In the genomic region with DNA sequence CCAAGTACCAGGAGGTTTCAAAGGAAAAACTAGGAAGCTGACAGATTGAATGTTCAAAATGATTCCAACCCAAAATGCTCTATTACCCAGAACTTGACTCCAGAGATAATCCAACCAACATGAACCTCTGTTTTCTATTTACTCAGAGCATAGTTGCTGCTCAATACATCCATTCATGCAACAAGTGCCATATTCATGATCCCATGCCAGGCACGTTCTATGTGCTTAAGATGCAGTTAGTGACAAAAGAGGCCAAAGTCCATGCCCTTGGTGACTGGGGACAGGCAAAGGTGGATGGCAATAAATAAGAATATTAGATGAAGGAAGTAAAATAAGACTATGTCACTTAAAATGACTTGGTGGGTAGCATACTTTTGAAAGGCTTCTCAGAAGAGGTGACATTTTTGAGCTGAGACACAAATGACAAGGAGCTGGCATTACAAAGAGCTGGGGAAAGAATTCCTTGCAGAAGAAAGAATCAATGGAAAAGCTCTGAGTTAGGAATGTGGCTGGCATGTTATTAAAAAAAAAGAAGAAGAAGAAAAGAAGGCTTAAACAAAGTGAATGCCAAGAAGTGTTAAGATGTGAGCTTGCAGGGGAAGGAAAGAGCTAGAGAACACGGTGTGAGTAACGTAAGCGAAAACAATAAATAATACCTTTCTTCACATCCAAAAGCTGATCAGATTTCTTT, we compare ENCODE assay signal across 1 cellular context.
A peak's percentile ranks its signal among the peaks of the same experiment; 100 is the strongest.
TF ChIP-seq lines count a peak whose summit lies in the region.

No MANE protein-coding gene starts in this region.

TF ChIP-seq in HepG2, 621 proteins besides CTCF, POLR2A, EP300 and RAD21 (continues in another document):
- no peak for TF ChIP-seq ZSCAN30 (CRISPR knock-in tag; IDR thresholded peaks at IDR 0.05)
- no peak for TF ChIP-seq GABPA (IDR thresholded peaks at IDR 0.05; ENCODE audit: low read depth, low read length)
- no peak for TF ChIP-seq GABPA (CRISPR knock-in tag; IDR thresholded peaks at IDR 0.05; ENCODE audit: low read depth)
- TF ChIP-seq MTA1 (CRISPR knock-in tag; IDR thresholded peaks at IDR 0.05; ENCODE audit: borderline replicate concordance): no peak
- TF ChIP-seq ZMAT3 (CRISPR knock-in tag; conservative IDR thresholded peaks at IDR 0.05): no peak
- TF ChIP-seq ZFP36L1 (CRISPR knock-in tag; IDR thresholded peaks at IDR 0.05): no peak
- TF ChIP-seq ZNF224 (CRISPR knock-in tag; IDR thresholded peaks at IDR 0.05): no peak
- TF ChIP-seq ZC3H4 (CRISPR knock-in tag; IDR thresholded peaks at IDR 0.05; ENCODE audit: borderline replicate concordance): no peak
- TF ChIP-seq RCOR2 (CRISPR knock-in tag; IDR thresholded peaks at IDR 0.05): 0 out of 2 replicates have a peak, but pooled peaks have one; percentile 35
- no peak for TF ChIP-seq ZFYVE20 (CRISPR knock-in tag; IDR thresholded peaks at IDR 0.05; ENCODE audit: borderline replicate concordance, low read depth)
- TF ChIP-seq POLR2G (IDR thresholded peaks at IDR 0.05; ENCODE audit: low read depth, low read length): no peak
- peak; percentile 14; the same call in 1 of the 2 replicates for TF ChIP-seq JUND (CRISPR knock-in tag; IDR thresholded peaks at IDR 0.05)
- no peak for TF ChIP-seq KLF9 (CRISPR knock-in tag; IDR thresholded peaks at IDR 0.05; ENCODE audit: low read depth)
- no peak for TF ChIP-seq PLRG1 (conservative IDR thresholded peaks at IDR 0.05)
- TF ChIP-seq ARNT (IDR thresholded peaks at IDR 0.05): no peak
- TF ChIP-seq, protein P1, sequence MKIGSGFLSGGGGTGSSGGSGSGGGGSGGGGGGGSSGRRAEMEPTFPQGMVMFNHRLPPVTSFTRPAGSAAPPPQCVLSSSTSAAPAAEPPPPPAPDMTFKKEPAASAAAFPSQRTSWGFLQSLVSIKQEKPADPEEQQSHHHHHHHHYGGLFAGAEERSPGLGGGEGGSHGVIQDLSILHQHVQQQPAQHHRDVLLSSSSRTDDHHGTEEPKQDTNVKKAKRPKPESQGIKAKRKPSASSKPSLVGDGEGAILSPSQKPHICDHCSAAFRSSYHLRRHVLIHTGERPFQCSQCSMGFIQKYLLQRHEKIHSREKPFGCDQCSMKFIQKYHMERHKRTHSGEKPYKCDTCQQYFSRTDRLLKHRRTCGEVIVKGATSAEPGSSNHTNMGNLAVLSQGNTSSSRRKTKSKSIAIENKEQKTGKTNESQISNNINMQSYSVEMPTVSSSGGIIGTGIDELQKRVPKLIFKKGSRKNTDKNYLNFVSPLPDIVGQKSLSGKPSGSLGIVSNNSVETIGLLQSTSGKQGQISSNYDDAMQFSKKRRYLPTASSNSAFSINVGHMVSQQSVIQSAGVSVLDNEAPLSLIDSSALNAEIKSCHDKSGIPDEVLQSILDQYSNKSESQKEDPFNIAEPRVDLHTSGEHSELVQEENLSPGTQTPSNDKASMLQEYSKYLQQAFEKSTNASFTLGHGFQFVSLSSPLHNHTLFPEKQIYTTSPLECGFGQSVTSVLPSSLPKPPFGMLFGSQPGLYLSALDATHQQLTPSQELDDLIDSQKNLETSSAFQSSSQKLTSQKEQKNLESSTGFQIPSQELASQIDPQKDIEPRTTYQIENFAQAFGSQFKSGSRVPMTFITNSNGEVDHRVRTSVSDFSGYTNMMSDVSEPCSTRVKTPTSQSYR (CRISPR knock-in tag; IDR thresholded peaks at IDR 0.05; ENCODE audit: borderline replicate concordance): no peak
- no peak for TF ChIP-seq KDM2A (CRISPR knock-in tag; IDR thresholded peaks at IDR 0.05; ENCODE audit: borderline replicate concordance, low read depth)
- TF ChIP-seq, protein P2, sequence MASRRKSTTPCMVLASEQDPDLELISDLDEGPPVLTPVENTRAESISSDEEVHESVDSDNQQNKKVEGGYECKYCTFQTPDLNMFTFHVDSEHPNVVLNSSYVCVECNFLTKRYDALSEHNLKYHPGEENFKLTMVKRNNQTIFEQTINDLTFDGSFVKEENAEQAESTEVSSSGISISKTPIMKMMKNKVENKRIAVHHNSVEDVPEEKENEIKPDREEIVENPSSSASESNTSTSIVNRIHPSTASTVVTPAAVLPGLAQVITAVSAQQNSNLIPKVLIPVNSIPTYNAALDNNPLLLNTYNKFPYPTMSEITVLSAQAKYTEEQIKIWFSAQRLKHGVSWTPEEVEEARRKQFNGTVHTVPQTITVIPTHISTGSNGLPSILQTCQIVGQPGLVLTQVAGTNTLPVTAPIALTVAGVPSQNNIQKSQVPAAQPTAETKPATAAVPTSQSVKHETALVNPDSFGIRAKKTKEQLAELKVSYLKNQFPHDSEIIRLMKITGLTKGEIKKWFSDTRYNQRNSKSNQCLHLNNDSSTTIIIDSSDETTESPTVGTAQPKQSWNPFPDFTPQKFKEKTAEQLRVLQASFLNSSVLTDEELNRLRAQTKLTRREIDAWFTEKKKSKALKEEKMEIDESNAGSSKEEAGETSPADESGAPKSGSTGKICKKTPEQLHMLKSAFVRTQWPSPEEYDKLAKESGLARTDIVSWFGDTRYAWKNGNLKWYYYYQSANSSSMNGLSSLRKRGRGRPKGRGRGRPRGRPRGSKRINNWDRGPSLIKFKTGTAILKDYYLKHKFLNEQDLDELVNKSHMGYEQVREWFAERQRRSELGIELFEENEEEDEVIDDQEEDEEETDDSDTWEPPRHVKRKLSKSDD (CRISPR knock-in tag; IDR thresholded peaks at IDR 0.05; ENCODE audit: low read depth): no peak
- TF ChIP-seq, protein P3, sequence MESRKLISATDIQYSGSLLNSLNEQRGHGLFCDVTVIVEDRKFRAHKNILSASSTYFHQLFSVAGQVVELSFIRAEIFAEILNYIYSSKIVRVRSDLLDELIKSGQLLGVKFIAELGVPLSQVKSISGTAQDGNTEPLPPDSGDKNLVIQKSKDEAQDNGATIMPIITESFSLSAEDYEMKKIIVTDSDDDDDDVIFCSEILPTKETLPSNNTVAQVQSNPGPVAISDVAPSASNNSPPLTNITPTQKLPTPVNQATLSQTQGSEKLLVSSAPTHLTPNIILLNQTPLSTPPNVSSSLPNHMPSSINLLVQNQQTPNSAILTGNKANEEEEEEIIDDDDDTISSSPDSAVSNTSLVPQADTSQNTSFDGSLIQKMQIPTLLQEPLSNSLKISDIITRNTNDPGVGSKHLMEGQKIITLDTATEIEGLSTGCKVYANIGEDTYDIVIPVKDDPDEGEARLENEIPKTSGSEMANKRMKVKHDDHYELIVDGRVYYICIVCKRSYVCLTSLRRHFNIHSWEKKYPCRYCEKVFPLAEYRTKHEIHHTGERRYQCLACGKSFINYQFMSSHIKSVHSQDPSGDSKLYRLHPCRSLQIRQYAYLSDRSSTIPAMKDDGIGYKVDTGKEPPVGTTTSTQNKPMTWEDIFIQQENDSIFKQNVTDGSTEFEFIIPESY (CRISPR knock-in tag; IDR thresholded peaks at IDR 0.05): no peak
- TF ChIP-seq TBP (CRISPR knock-in tag; IDR thresholded peaks at IDR 0.05): no peak
- TF ChIP-seq FOXA3 (CRISPR knock-in tag; IDR thresholded peaks at IDR 0.05): peak; percentile 58
- TF ChIP-seq ZNF17 (CRISPR knock-in tag; IDR thresholded peaks at IDR 0.05): no peak
- no peak for TF ChIP-seq STAG1 (CRISPR knock-in tag; IDR thresholded peaks at IDR 0.05)
- no peak for TF ChIP-seq DMAP1 (CRISPR knock-in tag; IDR thresholded peaks at IDR 0.05)
- no peak for TF ChIP-seq CHD2 (IDR thresholded peaks at IDR 0.05; ENCODE audit: low read depth, low read length)
- TF ChIP-seq SOX6 (IDR thresholded peaks at IDR 0.05): no peak
- TF ChIP-seq SOX6 (CRISPR knock-in tag; IDR thresholded peaks at IDR 0.05): peak; percentile 50
- TF ChIP-seq NFIB (CRISPR knock-in tag; IDR thresholded peaks at IDR 0.05; ENCODE audit: borderline replicate concordance): no peak
- peak; percentile 72 for TF ChIP-seq GATAD2A (CRISPR knock-in tag; IDR thresholded peaks at IDR 0.05)
- no peak for TF ChIP-seq ZNF263 (CRISPR knock-in tag; IDR thresholded peaks at IDR 0.05)
- TF ChIP-seq FOXA1 (IDR thresholded peaks at IDR 0.05): no peak
- peak; percentile 51; the same call in 1 of the 2 replicates for TF ChIP-seq FOXA1 (CRISPR knock-in tag; IDR thresholded peaks at IDR 0.05)
- TF ChIP-seq, protein P4, sequence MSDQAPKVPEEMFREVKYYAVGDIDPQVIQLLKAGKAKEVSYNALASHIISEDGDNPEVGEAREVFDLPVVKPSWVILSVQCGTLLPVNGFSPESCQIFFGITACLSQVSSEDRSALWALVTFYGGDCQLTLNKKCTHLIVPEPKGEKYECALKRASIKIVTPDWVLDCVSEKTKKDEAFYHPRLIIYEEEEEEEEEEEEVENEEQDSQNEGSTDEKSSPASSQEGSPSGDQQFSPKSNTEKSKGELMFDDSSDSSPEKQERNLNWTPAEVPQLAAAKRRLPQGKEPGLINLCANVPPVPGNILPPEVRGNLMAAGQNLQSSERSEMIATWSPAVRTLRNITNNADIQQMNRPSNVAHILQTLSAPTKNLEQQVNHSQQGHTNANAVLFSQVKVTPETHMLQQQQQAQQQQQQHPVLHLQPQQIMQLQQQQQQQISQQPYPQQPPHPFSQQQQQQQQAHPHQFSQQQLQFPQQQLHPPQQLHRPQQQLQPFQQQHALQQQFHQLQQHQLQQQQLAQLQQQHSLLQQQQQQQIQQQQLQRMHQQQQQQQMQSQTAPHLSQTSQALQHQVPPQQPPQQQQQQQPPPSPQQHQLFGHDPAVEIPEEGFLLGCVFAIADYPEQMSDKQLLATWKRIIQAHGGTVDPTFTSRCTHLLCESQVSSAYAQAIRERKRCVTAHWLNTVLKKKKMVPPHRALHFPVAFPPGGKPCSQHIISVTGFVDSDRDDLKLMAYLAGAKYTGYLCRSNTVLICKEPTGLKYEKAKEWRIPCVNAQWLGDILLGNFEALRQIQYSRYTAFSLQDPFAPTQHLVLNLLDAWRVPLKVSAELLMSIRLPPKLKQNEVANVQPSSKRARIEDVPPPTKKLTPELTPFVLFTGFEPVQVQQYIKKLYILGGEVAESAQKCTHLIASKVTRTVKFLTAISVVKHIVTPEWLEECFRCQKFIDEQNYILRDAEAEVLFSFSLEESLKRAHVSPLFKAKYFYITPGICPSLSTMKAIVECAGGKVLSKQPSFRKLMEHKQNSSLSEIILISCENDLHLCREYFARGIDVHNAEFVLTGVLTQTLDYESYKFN (CRISPR knock-in tag; conservative IDR thresholded peaks at IDR 0.05): peak; percentile 36; the same call in 1 of the 2 replicates
- TF ChIP-seq PRPF4 (IDR thresholded peaks at IDR 0.05; ENCODE audit: low read depth, low read length, poor library complexity, severe bottlenecking): no peak
- peak; percentile 57; the same call in 1 of the 2 replicates for TF ChIP-seq EHMT2 (IDR thresholded peaks at IDR 0.05; ENCODE audit: borderline replicate concordance, low read depth, low read length)
- no peak for TF ChIP-seq ZNF230 (CRISPR knock-in tag; IDR thresholded peaks at IDR 0.05)
- peak; percentile 24; the same call in 1 of the 2 replicates for TF ChIP-seq FOSL2 (CRISPR knock-in tag; IDR thresholded peaks at IDR 0.05)
- TF ChIP-seq, protein P5, sequence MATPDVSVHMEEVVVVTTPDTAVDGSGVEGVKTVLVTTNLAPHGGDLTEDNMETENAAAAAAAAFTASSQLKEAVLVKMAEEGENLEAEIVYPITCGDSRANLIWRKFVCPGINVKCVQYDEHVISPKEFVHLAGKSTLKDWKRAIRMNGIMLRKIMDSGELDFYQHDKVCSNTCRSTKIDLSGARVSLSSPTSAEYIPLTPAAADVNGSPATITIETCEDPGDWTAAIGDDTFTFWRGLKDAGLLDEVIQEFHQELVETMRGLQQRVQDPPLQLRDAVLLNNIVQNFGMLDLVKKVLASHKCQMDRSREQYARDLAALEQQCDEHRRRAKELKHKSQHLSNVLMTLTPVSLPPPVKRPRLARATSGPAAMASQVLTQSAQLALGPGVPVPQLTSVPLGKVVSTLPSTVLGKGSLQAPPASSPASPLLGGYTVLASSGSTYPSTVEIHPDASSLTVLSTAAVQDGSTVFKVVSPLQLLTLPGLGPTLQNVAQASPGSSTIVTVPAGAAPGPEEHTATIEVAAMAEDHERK (CRISPR knock-in tag; IDR thresholded peaks at IDR 0.05; ENCODE audit: low read depth): no peak
- peak; percentile 69; the same call in 1 of the 2 replicates for TF ChIP-seq HNF4G (IDR thresholded peaks at IDR 0.05; ENCODE audit: borderline replicate concordance, low read depth, low read length)
- no peak; the same call in 1 of the 2 replicates for TF ChIP-seq HNF4G (CRISPR knock-in tag; IDR thresholded peaks at IDR 0.05; ENCODE audit: borderline replicate concordance, low read depth)
- TF ChIP-seq NFKBIZ (CRISPR knock-in tag; IDR thresholded peaks at IDR 0.05): no peak
- TF ChIP-seq, protein P6, sequence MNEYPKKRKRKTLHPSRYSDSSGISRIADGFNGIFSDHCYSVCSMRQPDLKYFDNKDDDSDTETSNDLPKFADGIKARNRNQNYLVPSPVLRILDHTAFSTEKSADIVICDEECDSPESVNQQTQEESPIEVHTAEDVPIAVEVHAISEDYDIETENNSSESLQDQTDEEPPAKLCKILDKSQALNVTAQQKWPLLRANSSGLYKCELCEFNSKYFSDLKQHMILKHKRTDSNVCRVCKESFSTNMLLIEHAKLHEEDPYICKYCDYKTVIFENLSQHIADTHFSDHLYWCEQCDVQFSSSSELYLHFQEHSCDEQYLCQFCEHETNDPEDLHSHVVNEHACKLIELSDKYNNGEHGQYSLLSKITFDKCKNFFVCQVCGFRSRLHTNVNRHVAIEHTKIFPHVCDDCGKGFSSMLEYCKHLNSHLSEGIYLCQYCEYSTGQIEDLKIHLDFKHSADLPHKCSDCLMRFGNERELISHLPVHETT (CRISPR knock-in tag; conservative IDR thresholded peaks at IDR 0.05): no peak
- TF ChIP-seq, protein P7, sequence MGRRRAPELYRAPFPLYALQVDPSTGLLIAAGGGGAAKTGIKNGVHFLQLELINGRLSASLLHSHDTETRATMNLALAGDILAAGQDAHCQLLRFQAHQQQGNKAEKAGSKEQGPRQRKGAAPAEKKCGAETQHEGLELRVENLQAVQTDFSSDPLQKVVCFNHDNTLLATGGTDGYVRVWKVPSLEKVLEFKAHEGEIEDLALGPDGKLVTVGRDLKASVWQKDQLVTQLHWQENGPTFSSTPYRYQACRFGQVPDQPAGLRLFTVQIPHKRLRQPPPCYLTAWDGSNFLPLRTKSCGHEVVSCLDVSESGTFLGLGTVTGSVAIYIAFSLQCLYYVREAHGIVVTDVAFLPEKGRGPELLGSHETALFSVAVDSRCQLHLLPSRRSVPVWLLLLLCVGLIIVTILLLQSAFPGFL (CRISPR knock-in tag; IDR thresholded peaks at IDR 0.05): no peak
